Comparison of ENCODE assay signal across 13 cellular contexts in genomic region chr7:38312776-38313175, GRCh38.
A peak's percentile ranks its signal among the peaks of the same experiment; 100 is the strongest.
DNase-seq lines count a peak whose midpoint lies in the region; ATAC-seq and FAIRE-seq lines count a peak whose summit lies in the region.
"Had no signal": no experiment of that assay in that cellular context is flagged by ENCODE, and none has a peak within 500 bp of the region (broad histone marks: within the 10 kb centered on the region; RNA-seq: fewer than 3 reads in every experiment).

No MANE protein-coding gene starts in this region.

- H3K36me3 ChIP-seq in BLaER1 (no peaks in the 10 kb centered on the region), mucosa of rectum (ENCODE audit: control insufficient read depth in 2 of 2, insufficient read depth in 2 of 2, low read length in 2 of 2) (no peaks in the 10 kb centered on the region)

- peak overlapping the region; percentile 94 for H3K4me2 ChIP-seq in BLaER1

- in situ Hi-C loops in KBM-7 (cut with MboI; ENCODE audit: low pct_unique_long_range_greater_than_20kb, low sequenced_read_pairs), result no loop called here

- peaks cover 7% of the 10 kb centered on the region; the same call in 1 of the 2 replicates for H3K27me3 ChIP-seq in BLaER1
- H3K27me3 ChIP-seq in mucosa of rectum (ENCODE audit: control insufficient read depth in 2 of 2, insufficient read depth in 2 of 2, low read length in 2 of 2), result no peaks in the 10 kb centered on the region

- H3K9me3 ChIP-seq in BLaER1 (no peaks in the 10 kb centered on the region), mucosa of rectum (ENCODE audit: control insufficient read depth in 2 of 2, low read length in 2 of 2) (no peaks in the 10 kb centered on the region)

- ATAC-seq in HG02970 (IDR thresholded peaks at IDR 0.05; ENCODE audit: low FRiP score, unreplicated experiment), result no peak
- ATAC-seq in HG02588 (IDR thresholded peaks at IDR 0.05; ENCODE audit: unreplicated experiment), result no peak
- ATAC-seq: esophagus mucosa, PC-3 had no signal

- H4K20me1 ChIP-seq in BLaER1, result no peaks in the 10 kb centered on the region

- H3K9ac ChIP-seq in BLaER1, result peak overlapping the region; percentile 47
- no peak overlapping the region for H3K9ac ChIP-seq in mucosa of rectum (ENCODE audit: low read depth in 1 of 2, low read length in 2 of 2)

- H3K27ac ChIP-seq in BLaER1, result peak overlapping the region; percentile 85
- H3K27ac ChIP-seq in mucosa of rectum (ENCODE audit: low read depth in 2 of 2, low read length in 2 of 2), result peak overlapping the region; percentile 24 to 25

- H3K4me1 ChIP-seq in BLaER1, result peaks cover 55% of the 10 kb centered on the region
- H3K4me1 ChIP-seq in mucosa of rectum (ENCODE audit: control insufficient read depth in 2 of 2, insufficient read depth in 2 of 2, low read length in 2 of 2), result peaks cover 0 to 3% of the 10 kb centered on the region in 2 donors

- peak; percentile 87 for DNase-seq in KBM-7
- peak; percentile 27 for DNase-seq in SKM-1 treated with dmso at 0.1 percent for 144 hours (lab: John Stamatoyannopoulos, UW; ENCODE audit: unreplicated experiment)
- no peak for DNase-seq in NAMALWA (ENCODE audit: low spot score)
- no peak for DNase-seq in RCC 7860 (ENCODE audit: low spot score)
- DNase-seq: CD4-positive, CD25-positive, alpha-beta regulatory T cell; NCI-H2081; PC-3 had no signal

- FAIRE-seq in RCC 7860 (lab: Jason Lieb, UNC), result no peak
- FAIRE-seq: bronchial epithelial cell had no signal

- H3K4me3 ChIP-seq in BLaER1 (peak overlapping the region; percentile 47), mucosa of rectum (ENCODE audit: low read length in 2 of 2) (no peak overlapping the region)

Comparison
In these comparisons a context has a peak if more than half of its experiments do, and no peak if none do; other contexts are left out.
1. DNase-seq: peak in KBM-7 (single experiment) and SKM-1 treated with dmso at 0.1 percent for 144 hours (single experiment); none in NAMALWA (single experiment) and RCC 7860 (single experiment).